In genomic region chr12:52681551-52682380, GRCh38 we compare ENCODE assay signal across 23 cellular contexts. TPM values are rescaled to one million over a fixed set of nuclear protein-coding genes. Genes with fewer than 3 reads are reported as not detected.
DNase-seq lines count a peak whose midpoint lies in the region; ATAC-seq and TF ChIP-seq lines count a peak whose summit lies in the region.
"Had no signal": no experiment of that assay in that cellular context is flagged by ENCODE, and none has a peak within 500 bp of the region (broad histone marks: within the 10 kb centered on the region; RNA-seq: fewer than 3 reads in every experiment).

No MANE protein-coding gene starts in this region.

- H3K27me3 Mint-ChIP-seq in activated CD4-positive, alpha-beta memory T cell treated with anti-CD3 and anti-CD28 coated beads, Interleukin-2, amount 10 ng/mL, durations not matched to agents 7 days and 5 days = peaks cover 44% of the 10 kb centered on the region
- H3K27me3 Mint-ChIP-seq in type B pancreatic cell = peaks cover 29% of the 10 kb centered on the region

- no peaks in the 10 kb centered on the region for H3K36me3 ChIP-seq in psoas muscle (ENCODE audit: insufficient read depth in 1 of 2, low read depth in 1 of 2)

- 67 to 82% (median 80%) methylated on average over 11 of the region's 11 CpGs for WGBS in psoas muscle, 3 donors

- no peaks in the 10 kb centered on the region for H3K9me3 ChIP-seq in psoas muscle
- H3K9me3 ChIP-seq: A549, body of pancreas had no signal

- POLR2A ChIA-PET in activated CD4-positive, alpha-beta memory T cell treated with anti-CD3 and anti-CD28 coated beads, Interleukin-2, amount 10 ng/mL, durations not matched to agents 7 days and 5 days (lab: Charles Lee) = interaction anchor here (1.3 to 1.4 kb wide), 2 partner anchors 10 to 36 kb away, joined by 4 read pairs; no protein-coding TSS in a partner anchor

- no peaks in the 10 kb centered on the region for H3K9me3 Mint-ChIP-seq in activated CD4-positive, alpha-beta memory T cell treated with anti-CD3 and anti-CD28 coated beads, Interleukin-2, amount 10 ng/mL, durations not matched to agents 7 days and 5 days
- H3K9me3 Mint-ChIP-seq in type B pancreatic cell = no peaks in the 10 kb centered on the region
- H3K9me3 Mint-ChIP-seq: GM23338, nephron had no signal

- no peaks in the 10 kb centered on the region for H3K4me1 ChIP-seq in psoas muscle
- H3K4me1 ChIP-seq: A549, body of pancreas had no signal

- H3K27ac Mint-ChIP-seq in activated CD4-positive, alpha-beta memory T cell treated with anti-CD3 and anti-CD28 coated beads, Interleukin-2, amount 10 ng/mL, durations not matched to agents 7 days and 5 days = no peak overlapping the region
- H3K27ac Mint-ChIP-seq in type B pancreatic cell = no peak overlapping the region
- H3K27ac Mint-ChIP-seq: GM23338, nephron had no signal

- H3K27me3 ChIP-seq in psoas muscle (ENCODE audit: insufficient read depth in 3 of 3, low read length in 2 of 3) = peaks cover 0 to 9% (median 1%) of the 10 kb centered on the region in 3 donors
- H3K27me3 ChIP-seq: body of pancreas had no signal

- H3K4me3 ChIP-seq in psoas muscle = no peak overlapping the region
- H3K4me3 ChIP-seq: A549, body of pancreas, GM12878, GM23338 had no signal

- H3K27ac ChIP-seq in psoas muscle = no peak overlapping the region
- H3K27ac ChIP-seq: A549, body of pancreas had no signal

- intact Hi-C loops in psoas muscle (cut with DNase I) = no loop called here

- TF ChIP-seq CTCF in type B pancreatic cell (conservative IDR thresholded peaks at IDR 0.05) (no peak), psoas muscle (IDR thresholded peaks at IDR 0.05) (no peak)

- H3K4me1 Mint-ChIP-seq in activated CD4-positive, alpha-beta memory T cell treated with anti-CD3 and anti-CD28 coated beads, Interleukin-2, amount 10 ng/mL, durations not matched to agents 7 days and 5 days = peaks cover 10% of the 10 kb centered on the region
- no peaks in the 10 kb centered on the region for H3K4me1 Mint-ChIP-seq in type B pancreatic cell (ENCODE audit: unreplicated experiment)
- H3K4me1 Mint-ChIP-seq: GM23338, nephron had no signal

- H3K36me3 Mint-ChIP-seq in activated CD4-positive, alpha-beta memory T cell treated with anti-CD3 and anti-CD28 coated beads, Interleukin-2, amount 10 ng/mL, durations not matched to agents 7 days and 5 days (ENCODE audit: low read depth) = no peaks in the 10 kb centered on the region
- H3K36me3 Mint-ChIP-seq in type B pancreatic cell = peaks cover 3% of the 10 kb centered on the region

- CTCF ChIA-PET in activated CD4-positive, alpha-beta memory T cell treated with anti-CD3 and anti-CD28 coated beads, Interleukin-2, amount 10 ng/mL, durations not matched to agents 7 days and 5 days (lab: Charles Lee) = interaction anchor here (1.1 to 1.5 kb wide), 4 partner anchors 9 to 203 kb away, joined by 3 to 4 read pairs (median 3); no protein-coding TSS in a partner anchor

- peak; percentile 12 for DNase-seq in activated effector memory CD4-positive, alpha-beta T cell treated with Interleukin-2 at 50 U/mL for 16 hours
- no peak for DNase-seq in activated effector memory CD4-positive, alpha-beta T cell treated with anti-CD3 and anti-CD28 coated beads, Interleukin-2, amount 50 U/mL, for 16 hours
- peak; percentile 37 for DNase-seq in activated CD4-positive, alpha-beta memory T cell treated with anti-CD3 and anti-CD28 coated beads, Interleukin-2, amount 10 ng/mL, durations not matched to agents 7 days and 5 days
- peak; percentile 15 for DNase-seq in central memory CD4-positive, alpha-beta T cell
- peak; percentile 23 for DNase-seq in stimulated activated naive CD8-positive, alpha-beta T cell treated with anti-CD3 and anti-CD28 coated beads, Interleukin-15, Interleukin-2, amounts not matched to agents 100 U/mL and 50 U/mL, for 24 hours
- DNase-seq in NCI-H510A (lab: John Stamatoyannopoulos, UW) (no peak), type B pancreatic cell (ENCODE audit: extremely low spot score, unreplicated experiment) (no peak), psoas muscle (no peak)
- DNase-seq: body of pancreas, mammary epithelial cell, NCI-H1930, NCI-H510A treated with DMSO at 0.1 percent for 48 hours, retina, SIG-M5 had no signal

- peak; percentile 70 for ATAC-seq in stimulated activated naive CD8-positive, alpha-beta T cell treated with anti-CD3 and anti-CD28 coated beads, Interleukin-15, Interleukin-2, amounts not matched to agents 100 U/mL and 50 U/mL, for 24 hours
- ATAC-seq in psoas muscle = no peak
- ATAC-seq: A549, body of pancreas, GM12878, GM23338 had no signal

- no peak overlapping the region for H3K4me3 Mint-ChIP-seq in activated CD4-positive, alpha-beta memory T cell treated with anti-CD3 and anti-CD28 coated beads, Interleukin-2, amount 10 ng/mL, durations not matched to agents 7 days and 5 days
- H3K4me3 Mint-ChIP-seq in type B pancreatic cell = no peak overlapping the region
- H3K4me3 Mint-ChIP-seq: GM23338, nephron had no signal

RNA-seq across cellular contexts. Expression of gene KRT1, which starts 1.6 kb away (rescaled TPM):
- under 1 TPM; 0.13 to 0.30 TPM for total RNA-seq in activated CD4-positive, alpha-beta memory T cell treated with anti-CD3 and anti-CD28 coated beads, Interleukin-2, amount 10 ng/mL, durations not matched to agents 7 days and 5 days
- total RNA-seq in type B pancreatic cell (ENCODE audit: low replicate concordance) (269 and 837 TPM in 2 replicates), psoas muscle (1 to 10 TPM in 1 of 4 donors, under 1 TPM in 2, not detected in 1; 0.16 to 1.1 (median 0.25) TPM)
- polyA plus RNA-seq in psoas muscle = under 1 TPM in 1 of 3 donors, not detected in 2; 0.13 TPM
- total RNA-seq: body of pancreas, dermis microvascular lymphatic vessel endothelial cell, GM12878, GM23338, M059J, mammary epithelial cell, OCI-LY7, ureter had no signal
- polyA plus RNA-seq: A549, GM12878, GM23338, mammary epithelial cell had no signal

RNA-seq across cellular contexts. Expression of gene KRT77, which starts 21.6 kb away (rescaled TPM):
- total RNA-seq in activated CD4-positive, alpha-beta memory T cell treated with anti-CD3 and anti-CD28 coated beads, Interleukin-2, amount 10 ng/mL, durations not matched to agents 7 days and 5 days = not detected
- 0.27 and 2.3 TPM in 2 replicates for total RNA-seq in type B pancreatic cell (ENCODE audit: low replicate concordance)
- total RNA-seq in psoas muscle = not detected
- polyA plus RNA-seq in psoas muscle = under 1 TPM in 2 of 3 donors, not detected in 1; 0.01 to 0.04 TPM
- total RNA-seq: body of pancreas, dermis microvascular lymphatic vessel endothelial cell, esophagus mucosa, GM12878, GM23338, M059J, OCI-LY7, ureter had no signal
- polyA plus RNA-seq: GM12878, GM23338, mammary epithelial cell had no signal

RNA-seq across cellular contexts. Expression of gene KRT2, which starts 29.8 kb away (rescaled TPM):
- total RNA-seq in activated CD4-positive, alpha-beta memory T cell treated with anti-CD3 and anti-CD28 coated beads, Interleukin-2, amount 10 ng/mL, durations not matched to agents 7 days and 5 days = not detected
- total RNA-seq in type B pancreatic cell (ENCODE audit: low replicate concordance) (not detected in 2 replicates), psoas muscle (not detected)
- polyA plus RNA-seq in psoas muscle = not detected
- total RNA-seq: body of pancreas, dermis microvascular lymphatic vessel endothelial cell, esophagus mucosa, GM23338, M059J, mammary epithelial cell, OCI-LY7, ureter had no signal
- polyA plus RNA-seq: GM23338, mammary epithelial cell had no signal

Comparison
In these comparisons a context has a peak if more than half of its experiments do, and no peak if none do; other contexts are left out.
1. DNase-seq: peak in activated effector memory CD4-positive, alpha-beta T cell treated with Interleukin-2 at 50 U/mL for 16 hours (single experiment), activated CD4-positive, alpha-beta memory T cell treated with anti-CD3 and anti-CD28 coated beads, Interleukin-2, amount 10 ng/mL, durations not matched to agents 7 days and 5 days (single experiment), central memory CD4-positive, alpha-beta T cell (single experiment) and stimulated activated naive CD8-positive, alpha-beta T cell treated with anti-CD3 and anti-CD28 coated beads, Interleukin-15, Interleukin-2, amounts not matched to agents 100 U/mL and 50 U/mL, for 24 hours (single experiment); none in activated effector memory CD4-positive, alpha-beta T cell treated with anti-CD3 and anti-CD28 coated beads, Interleukin-2, amount 50 U/mL, for 16 hours (single experiment), NCI-H510A (single experiment), type B pancreatic cell (single experiment) and psoas muscle (0 of 2).
2. RNA of gene KRT1, which starts 1.6 kb away (total RNA-seq): 269 to 837 TPM in type B pancreatic cell; 0.13 to 0.30 TPM in activated CD4-positive, alpha-beta memory T cell treated with anti-CD3 and anti-CD28 coated beads, Interleukin-2, amount 10 ng/mL, durations not matched to agents 7 days and 5 days and 0.16 to 1.1 TPM in psoas muscle; every median in the first group is over 100 times any median in the second.